15 cellular contexts compared by ENCODE assay signal in genomic region chr10:25557136-25557535, GRCh38.
"Had no signal": no experiment of that assay in that cellular context is flagged by ENCODE, and none has a peak within 500 bp of the region (broad histone marks: within the 10 kb centered on the region; RNA-seq: fewer than 3 reads in every experiment).

No MANE protein-coding gene starts in this region.

- H3K4me3 ChIP-seq: ascending aorta, esophagus muscularis mucosa, thyroid gland had no signal

- ATAC-seq: stimulated activated memory B cell treated with anti-CD40 and anti-IgM and Interleukin-4, amounts not matched to agents 10 μg/mL and 1 μg/mL and 100 μg/mL, for 72 hours had no signal

- H3K9me3 Mint-ChIP-seq: activated naive CD8-positive, alpha-beta T cell treated with anti-CD3 and anti-CD28 coated beads, Interleukin-2, amount 10 ng/mL, durations not matched to agents 7 days and 5 days; stimulated activated memory B cell treated with anti-CD40 and anti-IgM and Interleukin-4, amounts not matched to agents 10 μg/mL and 1 μg/mL and 100 μg/mL, for 72 hours; T-helper 2 cell treated with Interferon-gamma antibody and Interleukin-4, amounts not matched to agents 5 μg/mL and 100 μg/mL, for 36 hours had no signal

- FAIRE-seq: colon had no signal

- H3K36me3 Mint-ChIP-seq: activated naive CD8-positive, alpha-beta T cell treated with anti-CD3 and anti-CD28 coated beads, Interleukin-2, amount 10 ng/mL, durations not matched to agents 7 days and 5 days; stimulated activated memory B cell treated with anti-CD40 and anti-IgM and Interleukin-4, amounts not matched to agents 10 μg/mL and 1 μg/mL and 100 μg/mL, for 72 hours had no signal

- H3K36me3 ChIP-seq: ascending aorta, esophagus muscularis mucosa, thyroid gland had no signal

- H3K27me3 ChIP-seq: ascending aorta, esophagus muscularis mucosa, thyroid gland had no signal

- H3K27ac Mint-ChIP-seq: activated naive CD8-positive, alpha-beta T cell treated with anti-CD3 and anti-CD28 coated beads, Interleukin-2, amount 10 ng/mL, durations not matched to agents 7 days and 5 days; stimulated activated memory B cell treated with anti-CD40 and anti-IgM and Interleukin-4, amounts not matched to agents 10 μg/mL and 1 μg/mL and 100 μg/mL, for 72 hours; T-helper 2 cell treated with Interferon-gamma antibody and Interleukin-4, amounts not matched to agents 5 μg/mL and 100 μg/mL, for 36 hours had no signal

- H3K27me3 Mint-ChIP-seq: activated naive CD8-positive, alpha-beta T cell treated with anti-CD3 and anti-CD28 coated beads, Interleukin-2, amount 10 ng/mL, durations not matched to agents 7 days and 5 days; stimulated activated memory B cell treated with anti-CD40 and anti-IgM and Interleukin-4, amounts not matched to agents 10 μg/mL and 1 μg/mL and 100 μg/mL, for 72 hours had no signal

- H3K4me3 Mint-ChIP-seq: activated naive CD8-positive, alpha-beta T cell treated with anti-CD3 and anti-CD28 coated beads, Interleukin-2, amount 10 ng/mL, durations not matched to agents 7 days and 5 days; stimulated activated memory B cell treated with anti-CD40 and anti-IgM and Interleukin-4, amounts not matched to agents 10 μg/mL and 1 μg/mL and 100 μg/mL, for 72 hours; T-helper 2 cell treated with Interferon-gamma antibody and Interleukin-4, amounts not matched to agents 5 μg/mL and 100 μg/mL, for 36 hours had no signal

- H3K9me3 ChIP-seq: ascending aorta, esophagus muscularis mucosa, thyroid gland had no signal

- H3K4me1 Mint-ChIP-seq: activated naive CD8-positive, alpha-beta T cell treated with anti-CD3 and anti-CD28 coated beads, Interleukin-2, amount 10 ng/mL, durations not matched to agents 7 days and 5 days; stimulated activated memory B cell treated with anti-CD40 and anti-IgM and Interleukin-4, amounts not matched to agents 10 μg/mL and 1 μg/mL and 100 μg/mL, for 72 hours had no signal

- H3K27ac ChIP-seq: ascending aorta, esophagus muscularis mucosa, thyroid gland had no signal

- DNase-seq: activated CD4-positive, alpha-beta T cell treated with anti-CD3 and anti-CD28 coated beads, Interleukin-2, amount 50 U/mL, for 1 hour; activated CD4-positive, CD25-positive, alpha-beta regulatory T cell; activated CD8-positive, alpha-beta memory T cell treated with anti-CD3 and anti-CD28 coated beads for 24 hours; activated naive CD4-positive, alpha-beta T cell; activated naive CD8-positive, alpha-beta T cell treated with anti-CD3 and anti-CD28 coated beads, Interleukin-2, amount 10 ng/mL, durations not matched to agents 7 days and 5 days; foreskin fibroblast; glutamatergic neuron; midbrain; SW 1271 had no signal

- H3K4me1 ChIP-seq: ascending aorta, esophagus muscularis mucosa, thyroid gland had no signal
